9 cellular contexts compared by ENCODE assay signal in genomic region chr17:57739402-57740224, GRCh38. TPM values are rescaled to one million over a fixed set of nuclear protein-coding genes. Genes with fewer than 3 reads are reported as not detected.
DNase-seq lines count a peak whose midpoint lies in the region; ATAC-seq and TF ChIP-seq lines count a peak whose summit lies in the region.
"Had no signal": no experiment of that assay in that cellular context is flagged by ENCODE, and none has a peak within 500 bp of the region (broad histone marks: within the 10 kb centered on the region; RNA-seq: fewer than 3 reads in every experiment).

No MANE protein-coding gene starts in this region.

- H3K4me1 ChIP-seq in MM.1S (ENCODE audit: low read length), result peaks cover 16% of the 10 kb centered on the region
- peaks cover 0 to under 1% of the 10 kb centered on the region in 2 donors for H3K4me1 ChIP-seq in left lung

- H3K4me3 ChIP-seq in MM.1S (ENCODE audit: low read length) (no peak overlapping the region), left lung (no peak overlapping the region)
- H3K4me3 ChIP-seq: skin epidermis had no signal

- H3K9me3 ChIP-seq in MM.1S (replicated peaks; ENCODE audit: insufficient read depth, low read length), result no peaks in the 10 kb centered on the region
- no peaks in the 10 kb centered on the region for H3K9me3 ChIP-seq in left lung

- no peaks in the 10 kb centered on the region for H3K9me2 ChIP-seq in MM.1S (replicated peaks; ENCODE audit: insufficient read depth, low read length)

- H3K27me3 ChIP-seq in MM.1S (replicated peaks; ENCODE audit: insufficient read depth, low read length) (no peaks in the 10 kb centered on the region), left lung (peaks cover 0 to 4% of the 10 kb centered on the region in 2 donors)

- H3K9me3 Mint-ChIP-seq in activated CD4-positive, alpha-beta memory T cell treated with anti-CD3 and anti-CD28 coated beads for 36 hours, result no peaks in the 10 kb centered on the region
- no peaks in the 10 kb centered on the region for H3K9me3 Mint-ChIP-seq in activated CD4-positive, alpha-beta memory T cell treated with anti-CD3 and anti-CD28 coated beads, Interleukin-2, amount 10 ng/mL, durations not matched to agents 7 days and 5 days
- no peaks in the 10 kb centered on the region for H3K9me3 Mint-ChIP-seq in activated B cell treated with CpG ODN at 0.5 μM for 24 hours

- no peaks in the 10 kb centered on the region for H3K79me2 ChIP-seq in MM.1S (ENCODE audit: low read length)

- H3K36me3 ChIP-seq in MM.1S (replicated peaks; ENCODE audit: insufficient read depth, low read length), result no peaks in the 10 kb centered on the region
- H3K36me3 ChIP-seq in left lung, result no peaks in the 10 kb centered on the region

- H3K27ac ChIP-seq in MM.1S (ENCODE audit: low read length) (no peak overlapping the region), left lung (no peak overlapping the region)
- H3K27ac ChIP-seq: skin epidermis had no signal

- no peak overlapping the region for H3K9ac ChIP-seq in MM.1S (ENCODE audit: low read length)

- H3K27me3 Mint-ChIP-seq in activated CD4-positive, alpha-beta memory T cell treated with anti-CD3 and anti-CD28 coated beads for 36 hours, result peaks cover 2% of the 10 kb centered on the region
- peaks cover 8% of the 10 kb centered on the region for H3K27me3 Mint-ChIP-seq in activated CD4-positive, alpha-beta memory T cell treated with anti-CD3 and anti-CD28 coated beads, Interleukin-2, amount 10 ng/mL, durations not matched to agents 7 days and 5 days
- no peaks in the 10 kb centered on the region for H3K27me3 Mint-ChIP-seq in activated B cell treated with CpG ODN at 0.5 μM for 24 hours

- no peaks in the 10 kb centered on the region for H4K20me1 ChIP-seq in MM.1S (ENCODE audit: insufficient read depth, low read length)

- H3F3A ChIP-seq in MM.1S (ENCODE audit: insufficient read depth, low read length), result 0 out of 2 replicates have a peak, but pooled peaks cover 7% of the 10 kb centered on the region

- no peak overlapping the region for H3K4me3 Mint-ChIP-seq in activated CD4-positive, alpha-beta memory T cell treated with anti-CD3 and anti-CD28 coated beads for 36 hours
- no peak overlapping the region for H3K4me3 Mint-ChIP-seq in activated CD4-positive, alpha-beta memory T cell treated with anti-CD3 and anti-CD28 coated beads, Interleukin-2, amount 10 ng/mL, durations not matched to agents 7 days and 5 days
- no peak overlapping the region for H3K4me3 Mint-ChIP-seq in activated B cell treated with CpG ODN at 0.5 μM for 24 hours

- H3K36me3 Mint-ChIP-seq in activated CD4-positive, alpha-beta memory T cell treated with anti-CD3 and anti-CD28 coated beads for 36 hours, result no peaks in the 10 kb centered on the region
- H3K36me3 Mint-ChIP-seq in activated CD4-positive, alpha-beta memory T cell treated with anti-CD3 and anti-CD28 coated beads, Interleukin-2, amount 10 ng/mL, durations not matched to agents 7 days and 5 days (ENCODE audit: low read depth), result no peaks in the 10 kb centered on the region
- no peaks in the 10 kb centered on the region for H3K36me3 Mint-ChIP-seq in activated B cell treated with CpG ODN at 0.5 μM for 24 hours (ENCODE audit: low read depth)

- peak; percentile 70 for TF ChIP-seq CTCF in MM.1S (IDR thresholded peaks at IDR 0.05; ENCODE audit: low read length)
- no peak for TF ChIP-seq CTCF in activated B cell treated with CpG ODN at 0.5 μM for 24 hours (IDR thresholded peaks at IDR 0.05)
- TF ChIP-seq CTCF in left lung (IDR thresholded peaks at IDR 0.05), result peak in 1 of 2 donors; percentile 17

- POLR2A ChIA-PET in activated CD4-positive, alpha-beta memory T cell treated with anti-CD3 and anti-CD28 coated beads for 36 hours (lab: Charles Lee), result no interaction called here
- POLR2A ChIA-PET in activated CD4-positive, alpha-beta memory T cell treated with anti-CD3 and anti-CD28 coated beads, Interleukin-2, amount 10 ng/mL, durations not matched to agents 7 days and 5 days (lab: Charles Lee), result interaction anchor here (0.6 kb wide), 1 partner anchor 482 kb away, joined by 3 read pairs; no protein-coding TSS in a partner anchor
- POLR2A ChIA-PET in activated B cell treated with CpG ODN at 0.5 μM for 24 hours (lab: Charles Lee), result interaction anchor here (0.6 kb wide), 1 partner anchor 186 kb away, joined by 3 read pairs; no protein-coding TSS in a partner anchor

- ATAC-seq in activated B cell treated with CpG ODN at 0.5 μM for 24 hours (ENCODE audit: low read depth) (peak; percentile 58), left lung (peak; percentile 39), HG02623 (IDR thresholded peaks at IDR 0.05; ENCODE audit: unreplicated experiment) (no peak)

- H3K4me1 Mint-ChIP-seq in activated CD4-positive, alpha-beta memory T cell treated with anti-CD3 and anti-CD28 coated beads for 36 hours (ENCODE audit: low read depth), result no peaks in the 10 kb centered on the region
- peaks cover 7% of the 10 kb centered on the region for H3K4me1 Mint-ChIP-seq in activated CD4-positive, alpha-beta memory T cell treated with anti-CD3 and anti-CD28 coated beads, Interleukin-2, amount 10 ng/mL, durations not matched to agents 7 days and 5 days
- H3K4me1 Mint-ChIP-seq in activated B cell treated with CpG ODN at 0.5 μM for 24 hours, result peaks cover 25% of the 10 kb centered on the region

- H3K27ac Mint-ChIP-seq in activated CD4-positive, alpha-beta memory T cell treated with anti-CD3 and anti-CD28 coated beads for 36 hours, result no peak overlapping the region
- no peak overlapping the region for H3K27ac Mint-ChIP-seq in activated CD4-positive, alpha-beta memory T cell treated with anti-CD3 and anti-CD28 coated beads, Interleukin-2, amount 10 ng/mL, durations not matched to agents 7 days and 5 days
- no peak overlapping the region for H3K27ac Mint-ChIP-seq in activated B cell treated with CpG ODN at 0.5 μM for 24 hours

- peak; percentile 18 for DNase-seq in activated CD4-positive, alpha-beta memory T cell treated with anti-CD3 and anti-CD28 coated beads for 36 hours
- no peak for DNase-seq in activated CD4-positive, alpha-beta memory T cell treated with anti-CD3 and anti-CD28 coated beads, Interleukin-2, amount 10 ng/mL, durations not matched to agents 7 days and 5 days
- DNase-seq in MM.1S, result peak; percentile 62
- DNase-seq in activated B cell treated with CpG ODN at 0.5 μM for 24 hours, result no peak
- no peak for DNase-seq in left lung
- DNase-seq in GM03348 (ENCODE audit: low spot score), result no peak
- DNase-seq in T-helper 9 cell, result no peak

- no peak overlapping the region for H3K4me2 ChIP-seq in MM.1S (ENCODE audit: low read depth, low read length)

- CTCF ChIA-PET in activated CD4-positive, alpha-beta memory T cell treated with anti-CD3 and anti-CD28 coated beads for 36 hours (lab: Charles Lee), result interaction anchor here (0.7 to 9.8 kb wide), 10 partner anchors 28 to 613 kb away, joined by 3 to 88 read pairs (median 4); no protein-coding TSS in a partner anchor
- CTCF ChIA-PET in activated CD4-positive, alpha-beta memory T cell treated with anti-CD3 and anti-CD28 coated beads, Interleukin-2, amount 10 ng/mL, durations not matched to agents 7 days and 5 days (lab: Charles Lee), result interaction anchor here (0.9 to 3.0 kb wide), 5 partner anchors 50 to 496 kb away, joined by 3 to 14 read pairs (median 4); no protein-coding TSS in a partner anchor
- CTCF ChIA-PET in activated B cell treated with CpG ODN at 0.5 μM for 24 hours (lab: Charles Lee), result interaction anchor here (1.0 to 3.2 kb wide), 7 partner anchors 9 to 497 kb away, joined by 3 to 34 read pairs (median 3); no protein-coding TSS in a partner anchor

- intact Hi-C loops in activated CD4-positive, alpha-beta memory T cell treated with anti-CD3 and anti-CD28 coated beads for 36 hours (cut with micrococcal nuclease), result loop anchor here (5.0 to 10.0 kb wide), 2 partner anchors 142 to 295 kb away; no protein-coding TSS in a partner anchor
- intact Hi-C loops in activated B cell treated with CpG ODN at 0.5 μM for 24 hours (cut with micrococcal nuclease), result loop anchor here (1.0 to 10.0 kb wide), 3 partner anchors 277 to 608 kb away; no protein-coding TSS in a partner anchor
- intact Hi-C loops in left lung (cut with DNase I), result no loop called here

- H2AFZ ChIP-seq in MM.1S (ENCODE audit: low read length), result no peak overlapping the region

RNA-seq across cellular contexts. Expression of gene CCDC182, which starts 5.5 kb away (rescaled TPM):
- total RNA-seq in activated CD4-positive, alpha-beta memory T cell treated with anti-CD3 and anti-CD28 coated beads for 36 hours, result not detected
- total RNA-seq in activated CD4-positive, alpha-beta memory T cell treated with anti-CD3 and anti-CD28 coated beads, Interleukin-2, amount 10 ng/mL, durations not matched to agents 7 days and 5 days, result not detected
- total RNA-seq in activated B cell treated with CpG ODN at 0.5 μM for 24 hours, result not detected in 2 replicates
- total RNA-seq in left lung, result not detected

Comparison
In these comparisons a context has a peak if more than half of its experiments do, and no peak if none do; other contexts are left out.
1. DNase-seq: peak in activated CD4-positive, alpha-beta memory T cell treated with anti-CD3 and anti-CD28 coated beads for 36 hours (single experiment) and MM.1S (single experiment); none in activated CD4-positive, alpha-beta memory T cell treated with anti-CD3 and anti-CD28 coated beads, Interleukin-2, amount 10 ng/mL, durations not matched to agents 7 days and 5 days (single experiment), activated B cell treated with CpG ODN at 0.5 μM for 24 hours (single experiment), left lung (0 of 2), GM03348 (single experiment) and T-helper 9 cell (single experiment).
2. intact Hi-C loops: an anchor here in activated CD4-positive, alpha-beta memory T cell treated with anti-CD3 and anti-CD28 coated beads for 36 hours (5.0 to 10.0 kb wide) and activated B cell treated with CpG ODN at 0.5 μM for 24 hours (1.0 to 10.0 kb wide); none called in left lung.